In genomic region chr19:42303101-42303464, GRCh38 we compare ENCODE assay signal across 10 cellular contexts. TPM values are rescaled to one million over a fixed set of nuclear protein-coding genes. Genes with fewer than 3 reads are reported as not detected.
DNase-seq lines count a peak whose midpoint lies in the region; ATAC-seq, FAIRE-seq and TF ChIP-seq lines count a peak whose summit lies in the region.
"Had no signal": no experiment of that assay in that cellular context is flagged by ENCODE, and none has a peak within 500 bp of the region (broad histone marks: within the 10 kb centered on the region; RNA-seq: fewer than 3 reads in every experiment).

No MANE protein-coding gene starts in this region.

- no peak for FAIRE-seq in RCC 7860 (lab: Jason Lieb, UNC)

- no peaks in the 10 kb centered on the region for H3K27me3 ChIP-seq in adipocyte (replicated peaks; ENCODE audit: control insufficient read depth, insufficient read depth, low read length)

- H3K4me1 Mint-ChIP-seq in mesothelial cell of epicardium = peaks cover 29% of the 10 kb centered on the region

- H3K4me3 Mint-ChIP-seq in mesothelial cell of epicardium = peak overlapping the region; percentile 94

- CTCF ChIA-PET in AG04449 (lab: Yijun Ruan, JAX) = interaction anchor here (1.3 kb wide), 1 partner anchor 11 kb away, joined by 3 read pairs; no protein-coding TSS in a partner anchor

- H3K9me3 Mint-ChIP-seq in mesothelial cell of epicardium = no peaks in the 10 kb centered on the region

- ATAC-seq in GM18520 (IDR thresholded peaks at IDR 0.05; ENCODE audit: unreplicated experiment) = no peak
- ATAC-seq in GM19324 (IDR thresholded peaks at IDR 0.05; ENCODE audit: low FRiP score, unreplicated experiment) = no peak

- no peaks in the 10 kb centered on the region for H3K36me3 ChIP-seq in adipocyte (ENCODE audit: control insufficient read depth, insufficient read depth, low read length, severe bottlenecking)

- peaks cover 5% of the 10 kb centered on the region for H3K36me3 Mint-ChIP-seq in mesothelial cell of epicardium

- POLR2A ChIA-PET in AG04449 (lab: Yijun Ruan, JAX) = interaction anchor here (0.6 to 1.0 kb wide), 2 partner anchors 50 to 59 kb away, joined by 3 to 4 read pairs; no protein-coding TSS in a partner anchor

- peaks cover 6% of the 10 kb centered on the region for H3K4me1 ChIP-seq in adipocyte (ENCODE audit: control insufficient read depth, insufficient read depth, low read length)

- no peak overlapping the region for H3K9ac ChIP-seq in adipocyte (ENCODE audit: low read length)

- TF ChIP-seq CTCF in AG04449 (IDR thresholded peaks at IDR 0.05; ENCODE audit: insufficient read depth, low read length, missing control alignments) (no peak), HFF-Myc (IDR thresholded peaks at IDR 0.05; ENCODE audit: low read depth, low read length, missing control alignments) (no peak), mesothelial cell of epicardium (IDR thresholded peaks at IDR 0.05; ENCODE audit: unreplicated experiment) (no peak)

- DNase-seq in AG04449 (ENCODE audit: low read depth, low spot score) (no peak), HFF-Myc (ENCODE audit: extremely low read depth, low read depth) (no peak), adipocyte (ENCODE audit: low read depth) (no peak), mesothelial cell of epicardium (ENCODE audit: low spot score in 2 of 2, unreplicated experiment in 2 of 2) (no peak), NCI-H2107 treated with DMSO at 0.1 percent for 48 hours (lab: John Stamatoyannopoulos, UW; ENCODE audit: unreplicated experiment) (no peak), RCC 7860 (ENCODE audit: low spot score) (no peak)

- no peaks in the 10 kb centered on the region for H3K27me3 Mint-ChIP-seq in mesothelial cell of epicardium (ENCODE audit: low read depth)

- no peaks in the 10 kb centered on the region for H3K9me3 ChIP-seq in adipocyte (ENCODE audit: control insufficient read depth, low read length)

- H3K4me3 ChIP-seq in AG04449 (ENCODE audit: low read depth, low read length) = peak overlapping the region; percentile 80
- peak overlapping the region; percentile 91 for H3K4me3 ChIP-seq in HFF-Myc (replicated peaks; ENCODE audit: low read depth, low read length)
- peak overlapping the region; percentile 79 for H3K4me3 ChIP-seq in adipocyte (ENCODE audit: low read length)

- peak overlapping the region; percentile 68 for H3K27ac Mint-ChIP-seq in mesothelial cell of epicardium

RNA-seq across cellular contexts. Expression of gene PAFAH1B3, which starts 0.7 kb away (rescaled TPM):
- 81.2 to 91.0 TPM (median 88.5 TPM) in 3 replicates for total RNA-seq in mesothelial cell of epicardium

RNA-seq across cellular contexts. Expression of gene PRR19, which starts 1.2 kb away (rescaled TPM):
- 1.3 to 2.0 TPM (median 1.7 TPM) in 3 replicates for total RNA-seq in mesothelial cell of epicardium

RNA-seq across cellular contexts. Expression of gene TMEM145, which starts 10.0 kb away (rescaled TPM):
- 0.25 to 0.92 TPM (median 0.42 TPM) in 3 replicates for total RNA-seq in mesothelial cell of epicardium
- total RNA-seq: LHCN-M2, renal cortical epithelial cell had no signal

RNA-seq across cellular contexts. Expression of gene MEGF8, which starts 22.4 kb away (rescaled TPM):
- total RNA-seq in mesothelial cell of epicardium = 54.7 to 58.9 TPM (median 57.1 TPM) in 3 replicates

RNA-seq across cellular contexts. Expression of gene CIC, which starts 34.0 kb away (rescaled TPM):
- 84.0 to 90.9 TPM (median 90.8 TPM) in 3 replicates for total RNA-seq in mesothelial cell of epicardium
